12 cellular contexts compared by ENCODE assay signal in genomic region chr4:71558248-71558647, GRCh38.
DNase-seq lines count a peak whose midpoint lies in the region; ATAC-seq and TF ChIP-seq lines count a peak whose summit lies in the region.
"Had no signal": no experiment of that assay in that cellular context is flagged by ENCODE, and none has a peak within 500 bp of the region (broad histone marks: within the 10 kb centered on the region; RNA-seq: fewer than 3 reads in every experiment).

No MANE protein-coding gene starts in this region.

- ATAC-seq in stimulated activated naive CD8-positive, alpha-beta T cell treated with anti-CD3 and anti-CD28 coated beads, Interleukin-15, amount 100 ng/mL, for 72 hours: peak; percentile 86
- no peak for ATAC-seq in stimulated activated naive CD8-positive, alpha-beta T cell treated with anti-CD3 and anti-CD28 coated beads, Interleukin-15, Interleukin-2, amounts not matched to agents 100 U/mL and 50 U/mL, for 24 hours
- ATAC-seq in HG02588 (IDR thresholded peaks at IDR 0.05; ENCODE audit: unreplicated experiment) (peak; percentile 83), HG03280 (IDR thresholded peaks at IDR 0.05; ENCODE audit: unreplicated experiment) (peak; percentile 64), right cardiac atrium (no peak)

- in situ Hi-C loops in GM23248 (cut with MboI): loop anchor here (10.0 kb wide), 1 partner anchor 423 kb away; no protein-coding TSS in a partner anchor

- H3K27ac ChIP-seq in right cardiac atrium (ENCODE audit: low read length) (no peak overlapping the region), testis (no peak overlapping the region), GM23248 (no peak overlapping the region)

- TF ChIP-seq POLR2A in testis (IDR thresholded peaks at IDR 0.05): no peak

- no peaks in the 10 kb centered on the region for H3K79me2 ChIP-seq in GM23248 (ENCODE audit: insufficient read depth)

- H3K4me1 ChIP-seq in right cardiac atrium (ENCODE audit: control insufficient read depth, insufficient read depth, low read length) (no peaks in the 10 kb centered on the region), testis (no peaks in the 10 kb centered on the region), GM23248 (ENCODE audit: insufficient read depth) (peaks cover 12% of the 10 kb centered on the region)

- H3K4me3 ChIP-seq in right cardiac atrium (ENCODE audit: low read length): no peak overlapping the region
- H3K4me3 ChIP-seq in testis: no peak overlapping the region
- H3K4me3 ChIP-seq in GM23248: no peak overlapping the region

- no peaks in the 10 kb centered on the region for H3K27me3 ChIP-seq in right cardiac atrium (ENCODE audit: control insufficient read depth, insufficient read depth)
- H3K27me3 ChIP-seq in testis: no peaks in the 10 kb centered on the region
- H3K27me3 ChIP-seq in GM23248 (replicated peaks; ENCODE audit: insufficient read depth): no peaks in the 10 kb centered on the region

- WGBS in right cardiac atrium: 51% methylated on average over 1 of the region's 1 CpG
- 52 to 58% methylated on average over 1 of the region's 1 CpG for WGBS in testis, 2 donors
- WGBS in GM23248 (ENCODE audit: low coverage in 1 of 2, low lambda C conversion rate in 2 of 2, missing lambda C conversion rate in 2 of 2), 2 experiments: 73 to 75% methylated on average over 1 of the region's 1 CpG

- no peak overlapping the region for H3K9ac ChIP-seq in GM23248

- no peak overlapping the region for H3K4me3 Mint-ChIP-seq in stimulated activated naive CD8-positive, alpha-beta T cell treated with anti-CD3 and anti-CD28 coated beads, Interleukin-15, amount 100 ng/mL, for 72 hours
- H3K4me3 Mint-ChIP-seq: neural crest cell; T-helper 1 cell treated with Interleukin-12 subunit alpha and Interleukin-12 subunit beta and Interleukin-4 antibody, amounts not matched to agents 30 μg/mL and 1 μg/mL, for 36 hours had no signal

- peaks cover 15% of the 10 kb centered on the region; the same call in 1 of the 2 replicates for H3F3A ChIP-seq in GM23248 (ENCODE audit: insufficient read depth)

- H3K27me3 Mint-ChIP-seq in stimulated activated naive CD8-positive, alpha-beta T cell treated with anti-CD3 and anti-CD28 coated beads, Interleukin-15, amount 100 ng/mL, for 72 hours: peaks cover 7% of the 10 kb centered on the region

- no peak for TF ChIP-seq CTCF in testis (IDR thresholded peaks at IDR 0.05)

- H3K4me1 Mint-ChIP-seq in stimulated activated naive CD8-positive, alpha-beta T cell treated with anti-CD3 and anti-CD28 coated beads, Interleukin-15, amount 100 ng/mL, for 72 hours: peaks cover 9% of the 10 kb centered on the region
- H3K4me1 Mint-ChIP-seq: neural crest cell had no signal

- H3K36me3 ChIP-seq in testis (ENCODE audit: low read depth, missing control alignments) (no peaks in the 10 kb centered on the region), GM23248 (ENCODE audit: low read depth) (no peaks in the 10 kb centered on the region)

- H3K9me2 ChIP-seq in GM23248 (ENCODE audit: insufficient read depth): no peaks in the 10 kb centered on the region

- H3K4me2 ChIP-seq in GM23248 (ENCODE audit: unreplicated experiment): no peak overlapping the region

- no peak overlapping the region for H2AFZ ChIP-seq in GM23248

- H3K27ac Mint-ChIP-seq in stimulated activated naive CD8-positive, alpha-beta T cell treated with anti-CD3 and anti-CD28 coated beads, Interleukin-15, amount 100 ng/mL, for 72 hours: no peak overlapping the region
- H3K27ac Mint-ChIP-seq: T-helper 1 cell treated with Interleukin-12 subunit alpha and Interleukin-12 subunit beta and Interleukin-4 antibody, amounts not matched to agents 30 μg/mL and 1 μg/mL, for 36 hours had no signal

- no peaks in the 10 kb centered on the region for H3K9me3 Mint-ChIP-seq in stimulated activated naive CD8-positive, alpha-beta T cell treated with anti-CD3 and anti-CD28 coated beads, Interleukin-15, amount 100 ng/mL, for 72 hours
- H3K9me3 Mint-ChIP-seq: neural crest cell; T-helper 1 cell treated with Interleukin-12 subunit alpha and Interleukin-12 subunit beta and Interleukin-4 antibody, amounts not matched to agents 30 μg/mL and 1 μg/mL, for 36 hours had no signal

- H3K9me3 ChIP-seq in right cardiac atrium (ENCODE audit: control insufficient read depth, low read length) (no peaks in the 10 kb centered on the region), testis (no peaks in the 10 kb centered on the region), GM23248 (ENCODE audit: low read depth) (no peaks in the 10 kb centered on the region)

- intact Hi-C loops in right cardiac atrium (cut with DNase I): loop anchor here in 2 of 4 donors (10.0 kb wide), 1 partner anchor 373 kb away; no protein-coding TSS in a partner anchor
- intact Hi-C loops in testis (cut with DNase I; ENCODE audit: low total_unique reads): no loop called here

- H4K20me1 ChIP-seq in GM23248 (ENCODE audit: insufficient read depth): no peaks in the 10 kb centered on the region

- DNase-seq in stimulated activated naive CD8-positive, alpha-beta T cell treated with anti-CD3 and anti-CD28 coated beads, Interleukin-15, amount 100 ng/mL, for 72 hours: no peak
- no peak for DNase-seq in stimulated activated naive CD8-positive, alpha-beta T cell treated with anti-CD3 and anti-CD28 coated beads, Interleukin-15, Interleukin-2, amounts not matched to agents 100 U/mL and 50 U/mL, for 24 hours
- DNase-seq in right cardiac atrium (no peak), NCI-H446 treated with DMSO at 0.1 percent for 48 hours (lab: John Stamatoyannopoulos, UW) (no peak), testis (no peak), GM23248 (no peak)
- DNase-seq: dermis blood vessel endothelial cell, NCI-H1436 treated with DMSO at 0.1 percent for 48 hours had no signal

Comparison
In these comparisons a context has a peak if more than half of its experiments do, and no peak if none do; other contexts are left out.
1. ATAC-seq: peak in stimulated activated naive CD8-positive, alpha-beta T cell treated with anti-CD3 and anti-CD28 coated beads, Interleukin-15, amount 100 ng/mL, for 72 hours (single experiment), HG02588 (single experiment) and HG03280 (single experiment); none in stimulated activated naive CD8-positive, alpha-beta T cell treated with anti-CD3 and anti-CD28 coated beads, Interleukin-15, Interleukin-2, amounts not matched to agents 100 U/mL and 50 U/mL, for 24 hours (single experiment) and right cardiac atrium (0 of 2).